Comparison of ENCODE assay signal across 21 cellular contexts in genomic region chr5:15320896-15321295, GRCh38.
A peak's percentile ranks its signal among the peaks of the same experiment; 100 is the strongest.
DNase-seq lines count a peak whose midpoint lies in the region; ATAC-seq and TF ChIP-seq lines count a peak whose summit lies in the region.
"Had no signal": no experiment of that assay in that cellular context is flagged by ENCODE, and none has a peak within 500 bp of the region (broad histone marks: within the 10 kb centered on the region; RNA-seq: fewer than 3 reads in every experiment).

No MANE protein-coding gene starts in this region.

- H3K9me3 ChIP-seq in SK-N-SH (no peaks in the 10 kb centered on the region), tibial artery (no peaks in the 10 kb centered on the region)
- H3K9me3 ChIP-seq: A549, BE2C, MG63 had no signal

- H3K9me2 ChIP-seq in SK-N-SH: no peaks in the 10 kb centered on the region

- H3F3A ChIP-seq in SK-N-SH (replicated peaks; ENCODE audit: insufficient read depth): no peaks in the 10 kb centered on the region

- peak in 1 of 2 experiments; percentile 29; a peak in 1 of 4 replicates for TF ChIP-seq EP300 in SK-N-SH (IDR thresholded peaks at IDR 0.05; ENCODE audit: borderline replicate concordance in 1 of 2, low read depth in 1 of 2, low read length in 1 of 2)

- no peak overlapping the region for H3K9ac ChIP-seq in SK-N-SH

- in situ Hi-C loops in G401 (cut with HindIII; ENCODE audit: low sequenced_read_pairs): no loop called here

- no peaks in the 10 kb centered on the region for H3K36me3 ChIP-seq in SK-N-SH (replicated peaks in 1 of 2; ENCODE audit: control insufficient read depth in 1 of 2, insufficient read depth in 2 of 2, low read length in 1 of 2)
- no peaks in the 10 kb centered on the region for H3K36me3 ChIP-seq in tibial artery
- H3K36me3 ChIP-seq: BE2C, MG63, stomach had no signal

- POLR2A ChIA-PET in SK-N-SH (lab: Yijun Ruan, JAX): no interaction called here

- DNase-seq in G401 (ENCODE audit: low spot score): peak; percentile 97
- DNase-seq in SK-N-SH: peak; percentile 8
- peak; percentile 17 to 79 (median 54) for DNase-seq in head of caudate nucleus
- peak; percentile 90 for DNase-seq in pons (ENCODE audit: low spot score)
- DNase-seq in activated CD4-positive, CD25-positive, alpha-beta regulatory T cell treated with anti-CD3 and anti-CD28 coated beads, Interleukin-2, amount 50 U/mL, for 72 hours: no peak
- DNase-seq in NCI-H510A (lab: John Stamatoyannopoulos, UW): no peak
- DNase-seq in tibial artery: no peak
- DNase-seq: activated naive CD4-positive, alpha-beta T cell treated with anti-CD3 and anti-CD28 coated beads, Interleukin-2, amount 50 U/mL, for 16 hours; BE2C; central memory CD4-positive, alpha-beta T cell; effector CD4-positive, alpha-beta T cell; H7; immature natural killer cell; KBM-7; left ventricle myocardium superior; MG63; NCI-H1417 treated with DMSO at 0.1 percent for 48 hours; NCI-H526 treated with DMSO at 0.1 percent for 48 hours; stomach had no signal

- CTCF ChIA-PET in SK-N-SH (lab: Yijun Ruan, JAX): interaction anchor here (1.2 kb wide), 1 partner anchor 215 kb away, joined by 4 read pairs; no protein-coding TSS in a partner anchor

- peaks cover 0 to 2% of the 10 kb centered on the region in 2 experiments; a peak in 1 of 4 replicates for H3K4me1 ChIP-seq in SK-N-SH (ENCODE audit: control insufficient read depth in 1 of 2, insufficient read depth in 2 of 2, low read depth in 1 of 2, low read length in 1 of 2)
- H3K4me1 ChIP-seq in tibial artery: peaks cover 0 to 24% (median 0%) of the 10 kb centered on the region in 4 donors
- H3K4me1 ChIP-seq: A549, BE2C, stomach had no signal

- TF ChIP-seq CTCF in SK-N-SH (IDR thresholded peaks at IDR 0.05): no peak
- TF ChIP-seq CTCF in tibial artery (IDR thresholded peaks at IDR 0.05): no peak

- no peak for TF ChIP-seq RAD21 in SK-N-SH (IDR thresholded peaks at IDR 0.05; ENCODE audit: low read length)

- H2AFZ ChIP-seq in SK-N-SH (ENCODE audit: low read depth): no peak overlapping the region

- H3K79me2 ChIP-seq in SK-N-SH (ENCODE audit: insufficient read depth): no peaks in the 10 kb centered on the region

- H3K27me3 ChIP-seq in SK-N-SH (ENCODE audit: insufficient read depth) (no peaks in the 10 kb centered on the region), tibial artery (no peaks in the 10 kb centered on the region)
- H3K27me3 ChIP-seq: MG63, stomach had no signal

- H3K4me3 ChIP-seq in SK-N-SH (ENCODE audit: low read depth in 2 of 2, low read length in 1 of 2) (no peak overlapping the region), tibial artery (no peak overlapping the region)
- H3K4me3 ChIP-seq: A549, MG63, stomach had no signal

- no peak overlapping the region for H3K4me2 ChIP-seq in SK-N-SH
- H3K4me2 ChIP-seq: A549 had no signal

- no peak for ATAC-seq in HG03045 (IDR thresholded peaks at IDR 0.05; ENCODE audit: unreplicated experiment)
- ATAC-seq: A549, left ventricle myocardium superior had no signal

- intact Hi-C loops in head of caudate nucleus (cut with DNase I): no loop called here
- intact Hi-C loops in tibial artery (cut with DNase I; ENCODE audit: low total_unique reads): no loop called here

- H3K27ac ChIP-seq in SK-N-SH (ENCODE audit: low read depth in 2 of 2, low read length in 1 of 2) (peak overlapping the region in 1 of 2 experiments; percentile 19; a peak in 1 of 4 replicates), tibial artery (no peak overlapping the region)
- H3K27ac ChIP-seq: A549, stomach had no signal

- 40% methylated on average over 1 of the region's 1 CpG for WGBS in SK-N-SH (ENCODE audit: low lambda C conversion rate)

- no peaks in the 10 kb centered on the region for H4K20me1 ChIP-seq in SK-N-SH (ENCODE audit: insufficient read depth)

TF ChIP-seq in SK-N-SH, 30 proteins besides CTCF, POLR2A, EP300 and RAD21:
- TF ChIP-seq EZH2phosphoT487 (IDR thresholded peaks at IDR 0.05; ENCODE audit: borderline replicate concordance, low read depth) (no peak), TAF1 (IDR thresholded peaks at IDR 0.05; ENCODE audit: borderline replicate concordance, low read depth, low read length) (no peak), USF1 (IDR thresholded peaks at IDR 0.05; ENCODE audit: borderline replicate concordance, low read depth) (no peak), YY1 (IDR thresholded peaks at IDR 0.05; ENCODE audit: low read depth) (no peak), RFX5 (IDR thresholded peaks at IDR 0.05; ENCODE audit: low read length) (no peak), GATA2 (CRISPR knock-in tag; IDR thresholded peaks at IDR 0.05) (peak; percentile 42; the same call in 1 of the 2 replicates)
TF ChIP-seq in SK-N-SH: peak in this region for 1.

Comparison
In these comparisons a context has a peak if more than half of its experiments do, and no peak if none do; other contexts are left out.
1. DNase-seq: peak in G401 (single experiment), SK-N-SH (single experiment), head of caudate nucleus (42 of 42) and pons (single experiment); none in activated CD4-positive, CD25-positive, alpha-beta regulatory T cell treated with anti-CD3 and anti-CD28 coated beads, Interleukin-2, amount 50 U/mL, for 72 hours (single experiment), NCI-H510A (single experiment) and tibial artery (0 of 2).